ENCODE assay signal across 18 cellular contexts in genomic region chr7:24659505-24659904, GRCh38.
DNase-seq lines count a peak whose midpoint lies in the region; ATAC-seq and TF ChIP-seq lines count a peak whose summit lies in the region.
"Had no signal": no experiment of that assay in that cellular context is flagged by ENCODE, and none has a peak within 500 bp of the region (broad histone marks: within the 10 kb centered on the region; RNA-seq: fewer than 3 reads in every experiment).

No MANE protein-coding gene starts in this region.

- H3K4me2 ChIP-seq in MM.1S (ENCODE audit: low read depth, low read length), result peak overlapping the region; percentile 32; the same call in 1 of the 2 replicates
- H3K4me2 ChIP-seq: neural progenitor cell had no signal

- no peak overlapping the region for H3K27ac Mint-ChIP-seq in CD8-positive, alpha-beta memory T cell
- no peak overlapping the region for H3K27ac Mint-ChIP-seq in activated CD4-positive, alpha-beta memory T cell treated with anti-CD3 and anti-CD28 coated beads for 36 hours
- H3K27ac Mint-ChIP-seq: activated CD4-positive, alpha-beta memory T cell treated with anti-CD3 and anti-CD28 coated beads, Interleukin-2, amount 10 ng/mL, durations not matched to agents 7 days and 5 days; neural progenitor cell had no signal

- CTCF ChIA-PET in CD8-positive, alpha-beta memory T cell (lab: Charles Lee), result no interaction called here
- CTCF ChIA-PET in activated CD4-positive, alpha-beta memory T cell treated with anti-CD3 and anti-CD28 coated beads for 36 hours (lab: Charles Lee), result no interaction called here

- H3K4me3 ChIP-seq in MM.1S (ENCODE audit: low read length), result no peak overlapping the region
- no peak overlapping the region for H3K4me3 ChIP-seq in CD8-positive, alpha-beta memory T cell (ENCODE audit: low read length)
- H3K4me3 ChIP-seq: lung, neural progenitor cell, sigmoid colon had no signal

- H3K9me2 ChIP-seq in MM.1S (replicated peaks; ENCODE audit: insufficient read depth, low read length), result no peaks in the 10 kb centered on the region

- H3K9me3 ChIP-seq in MM.1S (replicated peaks; ENCODE audit: insufficient read depth, low read length), result no peaks in the 10 kb centered on the region
- no peaks in the 10 kb centered on the region for H3K9me3 ChIP-seq in CD8-positive, alpha-beta memory T cell (ENCODE audit: low read length)
- H3K9me3 ChIP-seq: sigmoid colon had no signal

- H3K36me3 ChIP-seq in MM.1S (replicated peaks; ENCODE audit: insufficient read depth, low read length), result no peaks in the 10 kb centered on the region
- no peaks in the 10 kb centered on the region for H3K36me3 ChIP-seq in CD8-positive, alpha-beta memory T cell (ENCODE audit: insufficient read depth, low read length)
- H3K36me3 ChIP-seq: neural progenitor cell, sigmoid colon had no signal

- peak; percentile 53 for DNase-seq in MM.1S
- DNase-seq in CD8-positive, alpha-beta memory T cell, result no peak
- DNase-seq in activated CD4-positive, alpha-beta memory T cell treated with anti-CD3 and anti-CD28 coated beads for 36 hours, result no peak
- DNase-seq in NK-92 (lab: John Stamatoyannopoulos, UW; ENCODE audit: unreplicated experiment), result no peak
- no peak for DNase-seq in hypothalamus (lab: John Stamatoyannopoulos, UW)
- DNase-seq: activated CD4-positive, alpha-beta memory T cell treated with anti-CD3 and anti-CD28 coated beads, Interleukin-2, amount 10 ng/mL, durations not matched to agents 7 days and 5 days; dermis blood vessel endothelial cell; Kasumi-1; NCI-H187 treated with DMSO at 0.1 percent for 48 hours; NCI-H748 treated with DMSO at 0.1 percent for 48 hours; Right ventricle myocardium superior; sigmoid colon; stimulated activated naive CD8-positive, alpha-beta T cell treated with anti-CD3 and anti-CD28 coated beads, Interleukin-15, Interleukin-2, amounts not matched to agents 100 U/mL and 50 U/mL, for 24 hours had no signal

- no peaks in the 10 kb centered on the region for H4K20me1 ChIP-seq in MM.1S (ENCODE audit: insufficient read depth, low read length)

- ATAC-seq in GM18508 (IDR thresholded peaks at IDR 0.05; ENCODE audit: insufficient read depth, unreplicated experiment) (peak; percentile 54), GM21390 (IDR thresholded peaks at IDR 0.05; ENCODE audit: unreplicated experiment) (peak; percentile 85), HG02943 (IDR thresholded peaks at IDR 0.05; ENCODE audit: low read depth, unreplicated experiment) (peak; percentile 70)
- ATAC-seq: stimulated activated naive CD8-positive, alpha-beta T cell treated with anti-CD3 and anti-CD28 coated beads, Interleukin-15, Interleukin-2, amounts not matched to agents 100 U/mL and 50 U/mL, for 24 hours had no signal

- POLR2A ChIA-PET in CD8-positive, alpha-beta memory T cell (lab: Charles Lee), result no interaction called here
- POLR2A ChIA-PET in activated CD4-positive, alpha-beta memory T cell treated with anti-CD3 and anti-CD28 coated beads for 36 hours (lab: Charles Lee), result no interaction called here

- no peaks in the 10 kb centered on the region for H3K79me2 ChIP-seq in MM.1S (ENCODE audit: low read length)

- no peaks in the 10 kb centered on the region for H3F3A ChIP-seq in MM.1S (ENCODE audit: insufficient read depth, low read length)

- peak overlapping the region; percentile 11; the same call in 1 of the 2 replicates for H3K27ac ChIP-seq in MM.1S (ENCODE audit: low read length)
- no peak overlapping the region for H3K27ac ChIP-seq in CD8-positive, alpha-beta memory T cell (ENCODE audit: low read depth, low read length)
- H3K27ac ChIP-seq: neural progenitor cell, sigmoid colon had no signal

- no peaks in the 10 kb centered on the region for H3K27me3 Mint-ChIP-seq in CD8-positive, alpha-beta memory T cell
- H3K27me3 Mint-ChIP-seq in activated CD4-positive, alpha-beta memory T cell treated with anti-CD3 and anti-CD28 coated beads for 36 hours, result no peaks in the 10 kb centered on the region
- H3K27me3 Mint-ChIP-seq: activated CD4-positive, alpha-beta memory T cell treated with anti-CD3 and anti-CD28 coated beads, Interleukin-2, amount 10 ng/mL, durations not matched to agents 7 days and 5 days had no signal

- intact Hi-C loops in activated CD4-positive, alpha-beta memory T cell treated with anti-CD3 and anti-CD28 coated beads for 36 hours (cut with micrococcal nuclease), result no loop called here

- H3K9ac ChIP-seq in MM.1S (ENCODE audit: low read length), result no peak overlapping the region
- H3K9ac ChIP-seq: neural progenitor cell had no signal

- H3K36me3 Mint-ChIP-seq in CD8-positive, alpha-beta memory T cell, result peaks cover 4 to 12% (median 6%) of the 10 kb centered on the region in 3 donors
- H3K36me3 Mint-ChIP-seq in activated CD4-positive, alpha-beta memory T cell treated with anti-CD3 and anti-CD28 coated beads for 36 hours, result peaks cover 5% of the 10 kb centered on the region

- no peaks in the 10 kb centered on the region for H3K4me1 Mint-ChIP-seq in CD8-positive, alpha-beta memory T cell
- H3K4me1 Mint-ChIP-seq in activated CD4-positive, alpha-beta memory T cell treated with anti-CD3 and anti-CD28 coated beads for 36 hours (ENCODE audit: low read depth), result no peaks in the 10 kb centered on the region
- H3K4me1 Mint-ChIP-seq: activated CD4-positive, alpha-beta memory T cell treated with anti-CD3 and anti-CD28 coated beads, Interleukin-2, amount 10 ng/mL, durations not matched to agents 7 days and 5 days had no signal

- H3K27me3 ChIP-seq in MM.1S (replicated peaks; ENCODE audit: insufficient read depth, low read length), result no peaks in the 10 kb centered on the region
- H3K27me3 ChIP-seq in CD8-positive, alpha-beta memory T cell (ENCODE audit: insufficient read depth, low read length, poor library complexity, severe bottlenecking), result no peaks in the 10 kb centered on the region
- H3K27me3 ChIP-seq: neural progenitor cell, sigmoid colon had no signal

- H3K4me3 Mint-ChIP-seq in CD8-positive, alpha-beta memory T cell, result no peak overlapping the region
- H3K4me3 Mint-ChIP-seq in activated CD4-positive, alpha-beta memory T cell treated with anti-CD3 and anti-CD28 coated beads for 36 hours, result no peak overlapping the region
- H3K4me3 Mint-ChIP-seq: activated CD4-positive, alpha-beta memory T cell treated with anti-CD3 and anti-CD28 coated beads, Interleukin-2, amount 10 ng/mL, durations not matched to agents 7 days and 5 days; neural progenitor cell had no signal

- TF ChIP-seq CTCF in MM.1S (IDR thresholded peaks at IDR 0.05; ENCODE audit: low read length), result no peak

- H2AFZ ChIP-seq in MM.1S (ENCODE audit: low read length), result no peak overlapping the region
- H2AFZ ChIP-seq: neural progenitor cell had no signal

- no peaks in the 10 kb centered on the region for H3K9me3 Mint-ChIP-seq in CD8-positive, alpha-beta memory T cell
- no peaks in the 10 kb centered on the region for H3K9me3 Mint-ChIP-seq in activated CD4-positive, alpha-beta memory T cell treated with anti-CD3 and anti-CD28 coated beads for 36 hours
- H3K9me3 Mint-ChIP-seq: activated CD4-positive, alpha-beta memory T cell treated with anti-CD3 and anti-CD28 coated beads, Interleukin-2, amount 10 ng/mL, durations not matched to agents 7 days and 5 days had no signal

- peaks cover 12% of the 10 kb centered on the region for H3K4me1 ChIP-seq in MM.1S (ENCODE audit: low read length)
- H3K4me1 ChIP-seq in CD8-positive, alpha-beta memory T cell (ENCODE audit: insufficient read depth, low read length), result no peaks in the 10 kb centered on the region
- H3K4me1 ChIP-seq: sigmoid colon had no signal
